In genomic region chr4:40685300-40685699, GRCh38 we compare ENCODE assay signal across 13 cellular contexts. TPM values are rescaled to one million over a fixed set of nuclear protein-coding genes. Genes with fewer than 3 reads are reported as not detected.
DNase-seq lines count a peak whose midpoint lies in the region; ATAC-seq, FAIRE-seq and TF ChIP-seq lines count a peak whose summit lies in the region.
"Had no signal": no experiment of that assay in that cellular context is flagged by ENCODE, and none has a peak within 500 bp of the region (broad histone marks: within the 10 kb centered on the region; RNA-seq: fewer than 3 reads in every experiment).

No MANE protein-coding gene starts in this region.

- peaks cover 9% of the 10 kb centered on the region for H3K4me1 Mint-ChIP-seq in astrocyte (ENCODE audit: low read depth, unreplicated experiment)

- H3K27me3 Mint-ChIP-seq in astrocyte (ENCODE audit: low read depth, unreplicated experiment): no peaks in the 10 kb centered on the region

- FAIRE-seq in astrocyte (lab: Jason Lieb, UNC) (peak; percentile 41), frontal cortex (lab: Jason Lieb, UNC) (no peak)

- H4K91ac ChIP-seq in IMR-90 (ENCODE audit: insufficient read depth, low read depth, low read length): no peak overlapping the region

- H3K36me3 ChIP-seq in IMR-90 (ENCODE audit: control insufficient read depth, insufficient read depth, low read length) (no peaks in the 10 kb centered on the region), astrocyte (ENCODE audit: insufficient read depth, low read length) (no peaks in the 10 kb centered on the region), adrenal gland (replicated peaks in 1 of 2) (no peaks in the 10 kb centered on the region)
- H3K36me3 ChIP-seq: HAP-1, WERI-Rb-1 had no signal

- H2AK5ac ChIP-seq in IMR-90 (ENCODE audit: low read depth, low read length): no peak overlapping the region

- H3K36me3 Mint-ChIP-seq in astrocyte (ENCODE audit: low read depth, unreplicated experiment): no peaks in the 10 kb centered on the region

- WGBS in IMR-90 (ENCODE audit: extremely low coverage in 2 of 2, insufficient read length in 1 of 2), 2 experiments: no CpG with 5 or more reads among the region's 3 CpGs
- WGBS in adrenal gland, 4 donors: 91 to 95% (median 93%) methylated on average over 3 of the region's 3 CpGs

- intact Hi-C loops in IMR-90 (cut with micrococcal nuclease): no loop called here
- intact Hi-C loops in adrenal gland (cut with DNase I): no loop called here

- H3K4me1 ChIP-seq in IMR-90 (ENCODE audit: control insufficient read depth, insufficient read depth, low read length) (no peaks in the 10 kb centered on the region), astrocyte (ENCODE audit: insufficient read depth, low read length) (peaks cover 4% of the 10 kb centered on the region), adrenal gland (replicated peaks in 1 of 2) (no peaks in the 10 kb centered on the region)

- H3K79me2 ChIP-seq in astrocyte (ENCODE audit: insufficient read depth, low read length): no peaks in the 10 kb centered on the region

- H4K20me1 ChIP-seq in IMR-90 (ENCODE audit: insufficient read depth, low read length) (no peaks in the 10 kb centered on the region), astrocyte (ENCODE audit: insufficient read depth, low read length) (no peaks in the 10 kb centered on the region)

- no peak overlapping the region for H3K27ac Mint-ChIP-seq in astrocyte (ENCODE audit: unreplicated experiment)
- H3K27ac Mint-ChIP-seq: endodermal cell had no signal

- ATAC-seq in IMR-90 (ENCODE audit: low read depth): peak; percentile 87
- ATAC-seq: left colon had no signal

- no peak overlapping the region for H2BK5ac ChIP-seq in IMR-90 (ENCODE audit: low read depth, low read length, poor library complexity, severe bottlenecking)

- dilution Hi-C loops in IMR-90 (cut with HindIII; ENCODE audit: low sequenced_read_pairs, unreplicated experiment): no loop called here

- H2AFZ ChIP-seq in IMR-90 (replicated peaks; ENCODE audit: low read length, poor library complexity): no peak overlapping the region
- no peak overlapping the region for H2AFZ ChIP-seq in astrocyte (ENCODE audit: low read depth, low read length)

- H2AK9ac ChIP-seq in IMR-90 (replicated peaks; ENCODE audit: low read depth, low read length, poor library complexity): no peak overlapping the region

- H3K18ac ChIP-seq in IMR-90 (ENCODE audit: low read depth, low read length): no peak overlapping the region

- H2BK20ac ChIP-seq in IMR-90 (ENCODE audit: low read depth, low read length): no peak overlapping the region

- in situ Hi-C loops in IMR-90 (cut with MboI; ENCODE audit: low sequenced_read_pairs): no loop called here

- POLR2A ChIA-PET in IMR-90 (lab: Charles Lee; ENCODE audit: unreplicated experiment): no interaction called here

- TF ChIP-seq CTCF in AG10803 (conservative IDR thresholded peaks at IDR 0.05; ENCODE audit: low read length) (no peak), IMR-90 (conservative IDR thresholded peaks at IDR 0.05; ENCODE audit: low read depth, low read length) (no peak), astrocyte (IDR thresholded peaks at IDR 0.05; ENCODE audit: insufficient read depth, low read depth, low read length) (no peak), adrenal gland (IDR thresholded peaks at IDR 0.05) (no peak)

- BruUV-seq in IMR-90 (replicated peaks; lab: Mats Ljungman, UMichigan): no TSS peak

- H3K4me2 ChIP-seq in IMR-90 (ENCODE audit: low read depth, low read length) (no peak overlapping the region), astrocyte (ENCODE audit: low read length) (peak overlapping the region; percentile 37)

- H3K79me1 ChIP-seq in IMR-90 (ENCODE audit: low read depth in 1 of 2, low read length in 2 of 2): no peaks in the 10 kb centered on the region

- CTCF ChIA-PET in IMR-90 (lab: Yijun Ruan, JAX): no interaction called here

- H2BK120ac ChIP-seq in IMR-90 (ENCODE audit: low read depth, low read length): no peak overlapping the region

- no peak overlapping the region for H2BK15ac ChIP-seq in IMR-90 (ENCODE audit: low read depth, low read length)

- H3K27me3 ChIP-seq in IMR-90 (ENCODE audit: control insufficient read depth, insufficient read depth, low read length): no peaks in the 10 kb centered on the region
- no peaks in the 10 kb centered on the region for H3K27me3 ChIP-seq in astrocyte (ENCODE audit: insufficient read depth, low read length)
- H3K27me3 ChIP-seq in adrenal gland: no peaks in the 10 kb centered on the region

- H3K9me3 ChIP-seq in IMR-90 (ENCODE audit: control insufficient read depth, insufficient read depth, low read length) (no peaks in the 10 kb centered on the region), astrocyte (ENCODE audit: insufficient read depth, low read depth, low read length) (no peaks in the 10 kb centered on the region), adrenal gland (replicated peaks in 1 of 3) (no peaks in the 10 kb centered on the region)
- H3K9me3 ChIP-seq: HAP-1 had no signal

- DNase-seq in AG10803 (ENCODE audit: low read depth): peak; percentile 47
- DNase-seq in IMR-90: peak; percentile 73
- DNase-seq in astrocyte (ENCODE audit: low read depth): peak; percentile 77
- DNase-seq in foreskin melanocyte: peak; percentile 65
- DNase-seq in frontal cortex (ENCODE audit: low spot score in 2 of 2): no peak
- DNase-seq in NCI-H2081 (lab: John Stamatoyannopoulos, UW): no peak
- DNase-seq in adrenal gland: no peak
- no peak for DNase-seq in NCI-H345 (lab: John Stamatoyannopoulos, UW)
- DNase-seq: activated gamma-delta T cell treated with Interleukin-2 at 50 U/mL for 16 hours, endodermal cell, left colon, WERI-Rb-1 had no signal

- no peak overlapping the region for H3K56ac ChIP-seq in IMR-90 (ENCODE audit: extremely low read depth, insufficient read depth, low read length)

- H3K9me3 Mint-ChIP-seq in astrocyte (ENCODE audit: unreplicated experiment): no peaks in the 10 kb centered on the region
- H3K9me3 Mint-ChIP-seq: endodermal cell had no signal

- no peak overlapping the region for H3K27ac ChIP-seq in IMR-90 (ENCODE audit: insufficient read depth, low read length)
- H3K27ac ChIP-seq in astrocyte (ENCODE audit: low read depth, low read length): no peak overlapping the region
- no peak overlapping the region for H3K27ac ChIP-seq in adrenal gland
- H3K27ac ChIP-seq: WERI-Rb-1 had no signal

- H3K23ac ChIP-seq in IMR-90 (ENCODE audit: low read depth, low read length): no peak overlapping the region

- no peak overlapping the region for H4K5ac ChIP-seq in IMR-90 (ENCODE audit: low read depth, low read length)

- H3K4me3 ChIP-seq in AG10803 (ENCODE audit: low read length) (no peak overlapping the region), IMR-90 (ENCODE audit: insufficient read depth, low read depth, low read length) (no peak overlapping the region), astrocyte (ENCODE audit: insufficient read depth, low read depth, low read length) (no peak overlapping the region), adrenal gland (no peak overlapping the region)
- H3K4me3 ChIP-seq: HAP-1 had no signal

- no peak overlapping the region for H3K14ac ChIP-seq in IMR-90 (replicated peaks; ENCODE audit: low read depth, low read length)

- no peak overlapping the region for H3K4ac ChIP-seq in IMR-90 (ENCODE audit: low read depth, low read length)

- TF ChIP-seq POLR2A in IMR-90 (IDR thresholded peaks at IDR 0.05; ENCODE audit: low read depth, low read length) (no peak), adrenal gland (IDR thresholded peaks at IDR 0.05) (no peak)

- TF ChIP-seq RAD21 in IMR-90 (IDR thresholded peaks at IDR 0.05; ENCODE audit: low read length): no peak

- H3K9me1 ChIP-seq in IMR-90 (ENCODE audit: insufficient read depth, low read length): no peaks in the 10 kb centered on the region

- no peak overlapping the region for H3K4me3 Mint-ChIP-seq in astrocyte (ENCODE audit: unreplicated experiment)
- H3K4me3 Mint-ChIP-seq: endodermal cell had no signal

- H4K8ac ChIP-seq in IMR-90 (ENCODE audit: low read depth in 2 of 2, low read length in 2 of 2): no peak overlapping the region; a peak in 1 of 4 replicates

- H3K9ac ChIP-seq in IMR-90 (ENCODE audit: low read depth, low read length) (no peak overlapping the region), astrocyte (ENCODE audit: low read length) (no peak overlapping the region)

TF ChIP-seq in IMR-90, 13 proteins besides CTCF, POLR2A, EP300 and RAD21:
- TF ChIP-seq USF2 (IDR thresholded peaks at IDR 0.05; ENCODE audit: low read depth, low read length) (peak; percentile 52), RCOR1 (IDR thresholded peaks at IDR 0.05; ENCODE audit: insufficient replicate concordance, low read length) (no peak)

RNA-seq across cellular contexts. Expression of gene RBM47, which starts 55.6 kb away (rescaled TPM):
- total RNA-seq in IMR-90 (2012; rRNA removed) (0.83 and 1.1 TPM in 2 replicates), astrocyte (2.3 and 2.9 TPM in 2 replicates), frontal cortex (0.82 TPM), adrenal gland (100 to 1,000 TPM; 143 to 370 (median 175) TPM)
- polyA plus RNA-seq in IMR-90 (2012; rRNA removed) (0.44 and 0.59 TPM in 2 replicates), adrenal gland (100 to 1,000 TPM in 1 of 3 donors, 10 to 100 TPM in 2; 25.7 to 117 (median 26.0) TPM)
- polyA plus RNA-seq in IMR-90 (2012; cell fraction: cytosol; rRNA removed): 1.1 and 1.6 TPM in 2 replicates
- polyA plus RNA-seq in IMR-90 (2012; cell fraction: nucleus; rRNA removed; ENCODE audit: low replicate concordance): 0.41 and 0.99 TPM in 2 replicates

Comparison
In these comparisons a context has a peak if more than half of its experiments do, and no peak if none do; other contexts are left out.
1. DNase-seq: peak in AG10803 (single experiment), IMR-90 (single experiment), astrocyte (single experiment) and foreskin melanocyte (single experiment); none in frontal cortex (0 of 2), NCI-H2081 (0 of 2), adrenal gland (0 of 7) and NCI-H345 (single experiment).
2. RNA of gene RBM47, which starts 55.6 kb away (total RNA-seq): 143 to 370 TPM in adrenal gland; 2.3 to 2.9 TPM in astrocyte, 0.83 to 1.1 TPM in IMR-90 and 0.82 TPM in frontal cortex (single experiment); every median in the first group is over 10 times any median in the second.